ENCODE assay signal across 12 cellular contexts in the genomic region with DNA sequence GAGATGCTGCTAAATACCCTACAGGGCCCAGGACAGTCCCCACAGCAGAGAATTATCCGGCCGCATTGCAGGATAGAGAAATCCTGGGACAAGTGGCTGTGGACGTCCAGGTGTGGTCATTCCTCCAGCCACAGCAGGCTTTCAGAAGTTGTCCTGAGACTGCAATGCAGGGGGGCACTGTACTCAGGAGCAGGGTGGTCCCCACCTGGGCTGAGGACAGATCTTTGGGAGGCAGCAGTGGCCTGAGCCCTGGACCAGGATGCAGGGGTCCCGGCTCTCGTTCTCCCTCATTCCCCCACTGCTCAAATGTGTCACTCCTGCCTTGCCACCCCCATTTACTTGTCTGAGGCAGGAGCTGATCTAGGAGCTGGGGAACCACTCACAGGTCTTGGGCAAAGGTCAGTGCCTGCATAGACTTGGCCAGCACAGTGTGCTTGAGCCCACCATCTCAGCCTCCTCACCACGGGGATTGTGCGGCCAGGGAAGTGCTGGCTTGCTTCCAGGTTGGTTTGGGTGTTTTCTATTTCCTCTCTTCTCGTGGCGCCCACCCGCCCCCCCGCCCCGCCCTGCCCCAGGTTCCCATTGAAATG. TPM values are rescaled to one million over a fixed set of nuclear protein-coding genes. Genes with fewer than 3 reads are reported as not detected.
A peak's percentile ranks its signal among the peaks of the same experiment; 100 is the strongest.
DNase-seq lines count a peak whose midpoint lies in the region; ATAC-seq and TF ChIP-seq lines count a peak whose summit lies in the region.
"Had no signal": no experiment of that assay in that cellular context is flagged by ENCODE, and none has a peak within 500 bp of the region (broad histone marks: within the 10 kb centered on the region; RNA-seq: fewer than 3 reads in every experiment).

No MANE protein-coding gene starts in this region.

- peak overlapping the region; percentile 73 to 90 for H3K27ac ChIP-seq in lung (ENCODE audit: low read depth in 1 of 2, low read length in 1 of 2)
- H3K27ac ChIP-seq in stomach, result peak overlapping the region in 4 of 5 donors; percentile 42 to 62 (median 54)

- H3K27me3 ChIP-seq in NT2/D1 (ENCODE audit: insufficient read depth, insufficient read length) (no peaks in the 10 kb centered on the region), lung (ENCODE audit: control insufficient read depth, insufficient read depth) (no peaks in the 10 kb centered on the region), stomach (peaks cover 0 to 7% (median 0%) of the 10 kb centered on the region in 3 donors)

- TF ChIP-seq CTCF in epithelial cell of proximal tubule (conservative IDR thresholded peaks at IDR 0.05; ENCODE audit: low read depth, low read length) (no peak), lung (IDR thresholded peaks at IDR 0.05; ENCODE audit: control extremely low read depth, extremely low read depth) (no peak), stomach (IDR thresholded peaks at IDR 0.05) (no peak)

- intact Hi-C loops in stomach (cut with DNase I; ENCODE audit: low total_unique reads), result no loop called here

- H3K4me1 ChIP-seq in NT2/D1 (ENCODE audit: insufficient read depth, insufficient read length) (peaks cover 10% of the 10 kb centered on the region), lung (ENCODE audit: control insufficient read depth in 2 of 2, insufficient read depth in 2 of 2, low read length in 2 of 2) (peaks cover 0 to 26% of the 10 kb centered on the region in 2 donors), stomach (peaks cover 14 to 23% (median 18%) of the 10 kb centered on the region in 4 donors)

- H3K9ac ChIP-seq in NT2/D1 (ENCODE audit: insufficient read length, low read depth), result peak overlapping the region; percentile 26

- 39 to 53% methylated on average over 12 of the region's 12 CpGs for WGBS in lung, 2 donors
- WGBS in stomach, 5 donors, result 11 to 39% (median 38%) methylated on average over 3 to 12 of the region's 12 CpGs

- H3K4me3 ChIP-seq in NT2/D1 (ENCODE audit: insufficient read length, low read depth), result no peak overlapping the region
- H3K4me3 ChIP-seq in epithelial cell of proximal tubule (ENCODE audit: low read depth, low read length), result no peak overlapping the region
- H3K4me3 ChIP-seq in lung, result no peak overlapping the region
- H3K4me3 ChIP-seq in stomach, result no peak overlapping the region

- ATAC-seq in lung (ENCODE audit: insufficient read depth, low FRiP score), result no peak
- no peak for ATAC-seq in HG02938 (IDR thresholded peaks at IDR 0.05; ENCODE audit: unreplicated experiment)
- ATAC-seq: activated naive CD8-positive, alpha-beta T cell treated with anti-CD3 and anti-CD28 coated beads, Interleukin-2, amount 50 U/mL, for 24 hours had no signal

- no peak for DNase-seq in NT2/D1 (ENCODE audit: low read depth, low spot score)
- DNase-seq in epithelial cell of proximal tubule (ENCODE audit: low read depth), result peak; percentile 9
- no peak for DNase-seq in lung (ENCODE audit: low spot score)
- no peak for DNase-seq in stomach
- DNase-seq in NCI-H1048 (lab: John Stamatoyannopoulos, UW), result no peak
- no peak for DNase-seq in kidney glomerular epithelial cell (lab: John Stamatoyannopoulos, UW)
- no peak for DNase-seq in stimulated activated naive CD4-positive, alpha-beta T cell treated with Interleukin-2 at 50 U/mL for 16 hours (lab: John Stamatoyannopoulos, UW)
- DNase-seq: activated naive CD8-positive, alpha-beta T cell treated with anti-CD3 and anti-CD28 coated beads, Interleukin-2, amount 50 U/mL, for 24 hours; AML-193; OCI-M1 had no signal

- TF ChIP-seq EP300 in stomach (IDR thresholded peaks at IDR 0.05), result no peak

- H3K9me3 ChIP-seq in NT2/D1 (ENCODE audit: insufficient read depth, low read length) (no peaks in the 10 kb centered on the region), lung (ENCODE audit: control insufficient read depth in 2 of 2, insufficient read depth in 1 of 2, low read length in 1 of 2) (no peaks in the 10 kb centered on the region), stomach (no peaks in the 10 kb centered on the region)

- TF ChIP-seq POLR2A in stomach (IDR thresholded peaks at IDR 0.05), result no peak

- no peaks in the 10 kb centered on the region for H3K36me3 ChIP-seq in NT2/D1 (ENCODE audit: insufficient read depth, insufficient read length, low read length)
- no peaks in the 10 kb centered on the region for H3K36me3 ChIP-seq in lung (ENCODE audit: control insufficient read depth in 2 of 2, insufficient read depth in 2 of 2, low read length in 2 of 2)
- no peaks in the 10 kb centered on the region for H3K36me3 ChIP-seq in stomach

RNA-seq across cellular contexts. Expression of gene LINC01488, which starts 15.3 kb away (rescaled TPM):
- total RNA-seq in epithelial cell of proximal tubule (not detected in 2 replicates), lung (not detected), stomach (not detected)
- polyA plus RNA-seq in lung (not detected), stomach (not detected)
- total RNA-seq: mononuclear cell had no signal
